In genomic region chr5:77907786-77908185, GRCh38 we compare ENCODE assay signal across 35 cellular contexts.
"Had no signal": no experiment of that assay in that cellular context is flagged by ENCODE, and none has a peak within 500 bp of the region (broad histone marks: within the 10 kb centered on the region; RNA-seq: fewer than 3 reads in every experiment).

No MANE protein-coding gene starts in this region.

- H3K4me3 ChIP-seq: MG63 had no signal

- DNase-seq: Karpas-422, Kasumi-1, MG63, MM.1S, MV-4-11, NCI-H1048, NCI-H1092, NCI-H1092 treated with DMSO at 0.1 percent for 48 hours, NCI-H1105, NCI-H1105 treated with DMSO at 0.1 percent for 48 hours, NCI-H1417, NCI-H1417 treated with DMSO at 0.1 percent for 48 hours, NCI-H1436, NCI-H1436 treated with DMSO at 0.1 percent for 48 hours, NCI-H146, NCI-H1694, NCI-H1694 treated with DMSO at 0.1 percent for 48 hours, NCI-H187, NCI-H187 treated with DMSO at 0.1 percent for 48 hours, NCI-H1930, NCI-H2029, NCI-H2029 treated with DMSO at 0.1 percent for 48 hours, NCI-H2081, NCI-H2081 treated with DMSO at 0.1 percent for 48 hours, NCI-H2107, NCI-H2171, NCI-H2171 treated with DMSO at 0.1 percent for 48 hours, NCI-H2227 treated with DMSO at 0.1 percent for 48 hours, NCI-H226, NCI-H345, NCI-H446, NCI-H446 treated with DMSO at 0.1 percent for 48 hours, NCI-H510A, NCI-H510A treated with DMSO at 0.1 percent for 48 hours, NCI-H524 had no signal

- H3K9me3 ChIP-seq: MG63 had no signal

- H3K27me3 ChIP-seq: MG63 had no signal

- H3K36me3 ChIP-seq: MG63 had no signal
